Comparison of ENCODE assay signal across 8 cellular contexts in the genomic region with DNA sequence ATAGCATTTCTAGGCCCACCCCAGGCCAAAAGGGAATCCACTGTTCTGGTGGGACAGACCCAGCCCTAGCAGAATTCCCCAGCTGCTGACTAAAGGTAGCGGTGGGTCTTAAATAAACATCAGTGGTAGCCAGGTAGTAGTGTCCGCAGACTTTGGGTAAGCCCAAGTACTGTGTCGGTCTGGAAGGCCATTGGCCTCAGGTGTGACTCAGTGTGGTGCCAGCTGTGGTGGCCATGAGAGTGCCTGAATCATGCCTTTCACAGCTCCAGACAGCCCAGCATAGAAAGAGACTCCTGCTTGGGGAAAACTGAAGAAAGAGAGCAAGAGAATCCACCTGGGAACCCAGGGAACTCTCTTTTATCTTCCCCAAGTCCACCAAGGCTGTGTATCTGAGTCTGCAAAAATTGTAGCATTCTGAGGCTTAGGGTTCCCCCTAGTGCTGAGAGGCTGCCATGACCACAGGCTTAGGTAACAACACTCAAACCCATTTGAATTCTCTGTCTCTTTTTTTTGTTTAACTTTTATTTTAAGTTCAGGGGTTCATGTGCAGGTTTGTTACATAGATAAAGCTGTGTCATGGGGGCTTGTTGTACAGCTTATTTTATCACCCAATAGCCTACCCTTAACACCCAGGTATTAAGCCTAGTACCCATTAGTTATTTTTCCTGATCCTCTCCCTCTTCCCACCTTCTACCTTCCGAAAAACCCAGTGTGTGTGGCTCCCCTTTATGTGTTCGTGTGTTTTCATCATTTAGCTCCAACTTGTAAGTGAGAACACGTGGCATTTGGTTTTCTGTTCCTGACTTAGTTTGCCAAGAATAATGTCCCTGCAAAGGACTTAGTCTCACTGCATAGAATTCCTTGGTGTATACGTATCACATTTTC. TPM values are rescaled to one million over a fixed set of nuclear protein-coding genes. Genes with fewer than 3 reads are reported as not detected.
DNase-seq lines count a peak whose midpoint lies in the region; ATAC-seq, FAIRE-seq and TF ChIP-seq lines count a peak whose summit lies in the region.

No MANE protein-coding gene starts in this region.

- no peaks in the 10 kb centered on the region for H3K4me1 ChIP-seq in GM12878 (ENCODE audit: control insufficient read depth, insufficient read depth, low read length)

- TF ChIP-seq POLR2A in GM12878 (IDR thresholded peaks at IDR 0.05; ENCODE audit: low read depth, low read length) = no peak

- H3K27me3 Mint-ChIP-seq in T-cell = peaks cover 2 to 14% of the 10 kb centered on the region in 2 donors

- H3K27ac Mint-ChIP-seq in T-cell = no peak overlapping the region

- intact Hi-C loops in GM12878 (cut with micrococcal nuclease; ENCODE audit: unreplicated experiment) = loop anchor here (1.0 to 2.0 kb wide), 3 partner anchors 178 to 318 kb away; no protein-coding TSS in a partner anchor

- no TSS peak for BruUV-seq in GM12878 (replicated peaks; lab: Mats Ljungman, UMichigan)

- no peaks in the 10 kb centered on the region for H4K20me1 ChIP-seq in GM12878 (ENCODE audit: control insufficient read depth, insufficient read depth)

- SMC1A ChIA-PET in GM12878 (lab: Charles Lee; ENCODE audit: uncharacterized antibody, unreplicated experiment) = interaction anchor here (0.9 to 1.4 kb wide), 2 partner anchors 51 to 240 kb away, joined by 3 to 4 read pairs; no protein-coding TSS in a partner anchor

- H3K4me3 ChIP-seq in LNCaP clone FGC (ENCODE audit: low read depth, low read length) (no peak overlapping the region), GM12878 (no peak overlapping the region)

- whole genome bisulfite sequencing in GM12878 (ENCODE audit: insufficient coverage, insufficient replicate concordance, low lambda C conversion rate, missing lambda C conversion rate) = 39% methylated on average over 7 of the region's 7 CpGs

- H3K36me3 ChIP-seq in GM12878 (ENCODE audit: control insufficient read depth in 2 of 2, insufficient read depth in 2 of 2, low read length in 1 of 2) = no peaks in the 10 kb centered on the region

- H3K4me2 ChIP-seq in GM12878 (ENCODE audit: control insufficient read depth, insufficient read depth) = no peak overlapping the region

- no peak overlapping the region for H3K4me3 Mint-ChIP-seq in T-cell

- H3K4me1 Mint-ChIP-seq in T-cell = no peaks in the 10 kb centered on the region

- FAIRE-seq in GM12878 (lab: Jason Lieb, UNC) = peak; percentile 86

- H3K9me3 ChIP-seq in GM12878 (replicated peaks; ENCODE audit: control insufficient read depth, insufficient read depth, low read length) = no peaks in the 10 kb centered on the region

- in situ Hi-C loops in GM12878 (cut with MboI) = loop anchor here (5.0 kb wide), 1 partner anchor 238 kb away; no protein-coding TSS in a partner anchor

- CTCF ChIA-PET in T-cell (lab: Charles Lee) = interaction anchor here (0.6 to 1.3 kb wide), 6 partner anchors 19 to 348 kb away, joined by 3 to 4 read pairs (median 3); no protein-coding TSS in a partner anchor
- CTCF ChIA-PET in GM12878 (lab: Yijun Ruan, JAX) = interaction anchor here (0.8 to 3.5 kb wide), 9 partner anchors 10 to 240 kb away, joined by 3 to 23 read pairs (median 4); no protein-coding TSS in a partner anchor

- POLR2A ChIA-PET in T-cell (lab: Charles Lee) (interaction anchor here in 1 of 2 donors (0.6 kb wide), 1 partner anchor 349 kb away, joined by 3 read pairs; no protein-coding TSS in a partner anchor), GM12878 (lab: Charles Lee) (no interaction called here)

- TF ChIP-seq CTCF in LNCaP clone FGC (IDR thresholded peaks at IDR 0.05; ENCODE audit: control insufficient read depth, extremely low read depth, insufficient read depth) (peak; percentile 87), GM12878 (IDR thresholded peaks at IDR 0.05 in 2 of 3, conservative IDR thresholded peaks at IDR 0.05 in 1 of 3; ENCODE audit: control insufficient read depth in 2 of 3, extremely low read depth in 1 of 3, insufficient read depth in 1 of 3, low read depth in 3 of 3, low read length in 3 of 3) (peak; percentile 81 to 87 (median 84))

- DNase-seq in activated gamma-delta T cell treated with Interleukin-2 at 50 U/mL for 16 hours (peak; percentile 57), activated gamma-delta T cell (lab: John Stamatoyannopoulos, UW) (no peak), LNCaP clone FGC (ENCODE audit: low read depth) (peak; percentile 36), T-cell (peak in 28 of 34 experiments; percentile 9 to 56 (median 36)), GM12878 (ENCODE audit: low read depth, low spot score) (no peak), iPS-NIHi7 (ENCODE audit: extremely low spot score) (peak; percentile 79)
- DNase-seq in stimulated activated CD4-positive, alpha-beta T cell treated with anti-CD3 and anti-CD28 coated beads, Interleukin-12 subunit alpha, Interleukin-12 subunit beta, amount 100 ng/mL, for 48 hours (ENCODE audit: low read depth in 2 of 3, low spot score in 1 of 3) = peak; percentile 6 to 55 (median 30)

- H3K27me3 ChIP-seq in GM12878 (replicated peaks in 1 of 2; ENCODE audit: control insufficient read depth in 2 of 2, insufficient read depth in 2 of 2, low read length in 1 of 2) = no peaks in the 10 kb centered on the region

- no peak for TF ChIP-seq EP300 in GM12878 (IDR thresholded peaks at IDR 0.05; ENCODE audit: borderline replicate concordance in 1 of 2, control insufficient read depth in 1 of 2, low read depth in 2 of 2, low read length in 2 of 2)

- H2AFZ ChIP-seq in GM12878 (ENCODE audit: control insufficient read depth, low read depth, low read length) = peak overlapping the region; percentile 23; the same call in 1 of the 2 replicates

- no peak overlapping the region for H3K27ac ChIP-seq in GM12878 (ENCODE audit: control insufficient read depth, insufficient read depth)

- peaks cover 0 to under 1% (median 0%) of the 10 kb centered on the region in 3 donors for H3K9me3 Mint-ChIP-seq in T-cell

- peak; percentile 66 to 77 (median 72) for ATAC-seq in T-cell (replicated peaks in 1 of 4)
- ATAC-seq in GM12878 = peak; percentile 92
- no peak for ATAC-seq in GM18519 (IDR thresholded peaks at IDR 0.05; ENCODE audit: low FRiP score, unreplicated experiment)

- RAD21 ChIA-PET in GM12878 (lab: Charles Lee; ENCODE audit: unreplicated experiment) = no interaction called here

- H3K79me2 ChIP-seq in GM12878 (ENCODE audit: control insufficient read depth, insufficient read depth, low read length) = no peaks in the 10 kb centered on the region

- H3K36me3 Mint-ChIP-seq in T-cell = no peaks in the 10 kb centered on the region

- peak; percentile 88 for TF ChIP-seq RAD21 in GM12878 (IDR thresholded peaks at IDR 0.05; ENCODE audit: insufficient read depth, low read depth, low read length)

- H3K9ac ChIP-seq in GM12878 (ENCODE audit: control insufficient read depth, insufficient read depth, low read length) = no peak overlapping the region

TF ChIP-seq in GM12878, 131 proteins besides CTCF, POLR2A, EP300 and RAD21 (continues in another document):
- TF ChIP-seq, protein P1, sequence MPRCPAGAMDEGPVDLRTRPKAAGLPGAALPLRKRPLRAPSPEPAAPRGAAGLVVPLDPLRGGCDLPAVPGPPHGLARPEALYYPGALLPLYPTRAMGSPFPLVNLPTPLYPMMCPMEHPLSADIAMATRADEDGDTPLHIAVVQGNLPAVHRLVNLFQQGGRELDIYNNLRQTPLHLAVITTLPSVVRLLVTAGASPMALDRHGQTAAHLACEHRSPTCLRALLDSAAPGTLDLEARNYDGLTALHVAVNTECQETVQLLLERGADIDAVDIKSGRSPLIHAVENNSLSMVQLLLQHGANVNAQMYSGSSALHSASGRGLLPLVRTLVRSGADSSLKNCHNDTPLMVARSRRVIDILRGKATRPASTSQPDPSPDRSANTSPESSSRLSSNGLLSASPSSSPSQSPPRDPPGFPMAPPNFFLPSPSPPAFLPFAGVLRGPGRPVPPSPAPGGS (IDR thresholded peaks at IDR 0.05; ENCODE audit: borderline replicate concordance, insufficient read depth, low read depth, low read length, poor library complexity, severe bottlenecking) = no peak
- TF ChIP-seq YY1 (IDR thresholded peaks at IDR 0.05; ENCODE audit: low read depth, low read length) (peak; percentile 48; the same call in 1 of the 2 replicates), RUNX3 (IDR thresholded peaks at IDR 0.05; ENCODE audit: low read length) (peak; percentile 74)

RNA-seq across cellular contexts. Expression of a gene that starts 16.7 kb away (rescaled TPM):
- total RNA-seq in T-cell (not detected), GM12878 (2014; rRNA removed) (0.11 TPM in 1 of 2 replicates, not detected in the other), GM12878 (2014; rRNA removed; fragmentation: Illumina TruSeq; extraction: Trizol) (1.0 and 1.1 TPM in 2 replicates), GM12878 (2021) (0.49 and 0.74 TPM in 2 replicates)
- not detected in 2 replicates for total RNA-seq in GM12878 (2013; cell fraction: nucleolus; rRNA removed)
- polyA plus RNA-seq in GM12878 (2011; ENCODE audit: low read depth) = not detected
- polyA plus RNA-seq in GM12878 (2011; rRNA removed) (1.1 and 1.8 TPM in 2 replicates), GM12878 (2014; fragmentation: Illumina TruSeq; extraction: Trizol) (0.54 and 0.87 TPM in 2 replicates), GM12878 (2014; fragmentation: Nextera tagmentation; extraction: Ambion mirVana) (1 to 10 TPM; 2.2 to 2.4 TPM), GM12878 (2014; rRNA removed) (0.27 and 1.6 TPM in 2 replicates), GM12878 (2016; fragmentation: Nextera tagmentation; extraction: Ambion mirVana) (1 to 10 TPM; 2.5 to 2.9 TPM)
- 0.53 and 0.58 TPM in 2 replicates for polyA plus RNA-seq in GM12878 (2011; cell fraction: cytosol; rRNA removed)
- 0.63 and 0.80 TPM in 2 replicates for polyA plus RNA-seq in GM12878 (2011; cell fraction: nucleus; rRNA removed)
- polyA plus RNA-seq in GM12878 (2012) = 0.34 and 0.52 TPM in 2 replicates
- 0.21 and 0.59 TPM in 2 replicates for polyA minus RNA-seq in GM12878 (2011; rRNA and poly(A)+ RNA removed)
- not detected in 2 replicates for polyA minus RNA-seq in GM12878 (2011; cell fraction: cytosol; rRNA and poly(A)+ RNA removed)
- polyA minus RNA-seq in GM12878 (2011; cell fraction: nucleus; rRNA and poly(A)+ RNA removed) = 0.77 and 3.5 TPM in 2 replicates

RNA-seq across cellular contexts. Expression of a gene that starts 43.0 kb away (rescaled TPM):
- total RNA-seq in T-cell (1 to 10 TPM in 1 of 5 donors, under 1 TPM in 4; 0.33 to 1.2 (median 0.73) TPM), GM12878 (2014; rRNA removed) (not detected in 2 replicates), GM12878 (2014; rRNA removed; fragmentation: Illumina TruSeq; extraction: Trizol) (not detected in 2 replicates), GM12878 (2021) (0.27 and 0.74 TPM in 2 replicates)
- not detected in 2 replicates for total RNA-seq in GM12878 (2013; cell fraction: nucleolus; rRNA removed)
- polyA plus RNA-seq in GM12878 (2011; ENCODE audit: low read depth) = not detected
- polyA plus RNA-seq in GM12878 (2011; rRNA removed) (not detected in 2 replicates), GM12878 (2014; fragmentation: Illumina TruSeq; extraction: Trizol) (not detected in 2 replicates), GM12878 (2014; fragmentation: Nextera tagmentation; extraction: Ambion mirVana) (not detected), GM12878 (2014; rRNA removed) (not detected in 2 replicates), GM12878 (2016; fragmentation: Nextera tagmentation; extraction: Ambion mirVana) (not detected)
- polyA plus RNA-seq in GM12878 (2011; cell fraction: cytosol; rRNA removed) = not detected in 2 replicates
- not detected in 2 replicates for polyA plus RNA-seq in GM12878 (2011; cell fraction: nucleus; rRNA removed)
- polyA plus RNA-seq in GM12878 (2012) = not detected in 2 replicates
- not detected in 2 replicates for polyA minus RNA-seq in GM12878 (2011; rRNA and poly(A)+ RNA removed)
- not detected in 2 replicates for polyA minus RNA-seq in GM12878 (2011; cell fraction: cytosol; rRNA and poly(A)+ RNA removed)
- polyA minus RNA-seq in GM12878 (2011; cell fraction: nucleus; rRNA and poly(A)+ RNA removed) = not detected in 2 replicates

Comparison
In these comparisons a context has a peak if more than half of its experiments do, and no peak if none do; other contexts are left out.
1. DNase-seq: peak in activated gamma-delta T cell treated with Interleukin-2 at 50 U/mL for 16 hours (single experiment), LNCaP clone FGC (single experiment), T-cell (28 of 34), iPS-NIHi7 (single experiment) and stimulated activated CD4-positive, alpha-beta T cell treated with anti-CD3 and anti-CD28 coated beads, Interleukin-12 subunit alpha, Interleukin-12 subunit beta, amount 100 ng/mL, for 48 hours (3 of 3); none in activated gamma-delta T cell (single experiment) and GM12878 (single experiment).